Comparison of ENCODE assay signal across 8 cellular contexts in the genomic region with DNA sequence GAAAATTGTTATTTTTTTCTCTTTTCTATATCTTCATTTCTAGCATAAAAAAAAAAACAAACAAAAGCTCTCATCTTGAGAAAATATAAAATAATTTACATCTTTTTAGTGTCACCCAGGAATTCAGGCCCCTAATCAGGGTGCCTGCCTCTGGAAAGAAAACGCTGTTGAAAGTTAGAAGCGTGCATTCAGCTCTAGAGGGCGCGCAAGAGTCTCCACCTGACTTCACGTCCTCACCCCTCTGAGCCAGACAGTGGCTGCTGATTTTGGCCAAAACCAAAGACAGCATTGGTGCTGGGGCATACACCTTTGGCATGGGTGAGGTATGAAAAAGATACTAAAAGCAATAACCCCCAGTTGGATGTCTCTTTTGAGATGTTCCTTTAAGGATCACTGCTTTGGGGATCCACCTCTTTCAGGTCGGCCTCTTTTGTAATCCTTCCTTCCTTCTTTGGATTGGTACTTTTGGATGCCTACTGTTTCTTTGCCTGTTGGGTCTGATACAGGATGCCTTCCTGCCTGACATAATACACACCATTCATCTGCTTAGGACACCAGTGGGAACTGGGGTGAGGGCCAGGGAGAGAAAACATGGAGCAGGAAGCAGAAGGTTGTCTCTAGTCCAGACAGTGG.
DNase-seq lines count a peak whose midpoint lies in the region; ATAC-seq and TF ChIP-seq lines count a peak whose summit lies in the region.

No MANE protein-coding gene starts in this region.

- no peak overlapping the region for H3K4me3 Mint-ChIP-seq in activated CD8-positive, alpha-beta T cell treated with anti-CD3 and anti-CD28 coated beads for 36 hours

- intact Hi-C loops in activated CD8-positive, alpha-beta T cell treated with anti-CD3 and anti-CD28 coated beads for 36 hours (cut with micrococcal nuclease): no loop called here

- ATAC-seq in activated CD8-positive, alpha-beta T cell treated with anti-CD3 and anti-CD28 coated beads for 36 hours: peak; percentile 49

- no peak overlapping the region for H3K27ac Mint-ChIP-seq in activated CD8-positive, alpha-beta T cell treated with anti-CD3 and anti-CD28 coated beads for 36 hours

- peak; percentile 68 for TF ChIP-seq CTCF in activated CD8-positive, alpha-beta T cell treated with anti-CD3 and anti-CD28 coated beads for 36 hours (IDR thresholded peaks at IDR 0.05)

- peaks cover 2% of the 10 kb centered on the region for H3K27me3 Mint-ChIP-seq in activated CD8-positive, alpha-beta T cell treated with anti-CD3 and anti-CD28 coated beads for 36 hours

- POLR2A ChIA-PET in activated CD8-positive, alpha-beta T cell treated with anti-CD3 and anti-CD28 coated beads for 36 hours (lab: Charles Lee): no interaction called here

- no peaks in the 10 kb centered on the region for H3K36me3 Mint-ChIP-seq in activated CD8-positive, alpha-beta T cell treated with anti-CD3 and anti-CD28 coated beads for 36 hours (ENCODE audit: low read depth)

- CTCF ChIA-PET in activated CD8-positive, alpha-beta T cell treated with anti-CD3 and anti-CD28 coated beads for 36 hours (lab: Charles Lee): interaction anchor here (0.6 to 1.8 kb wide), 3 partner anchors 510 to 668 kb away, joined by 3 to 4 read pairs (median 3); no protein-coding TSS in a partner anchor

- no peaks in the 10 kb centered on the region for H3K9me3 Mint-ChIP-seq in activated CD8-positive, alpha-beta T cell treated with anti-CD3 and anti-CD28 coated beads for 36 hours

- DNase-seq in activated T-cell treated with anti-CD3 and anti-CD28 coated beads for 24 hours (ENCODE audit: low read depth) (peak; percentile 2), Kasumi-1 (lab: John Stamatoyannopoulos, UW) (peak; percentile 41 to 50), left kidney (ENCODE audit: low read depth, low spot score) (peak; percentile 69), ureter (ENCODE audit: low spot score) (no peak), COR-L47 (lab: John Stamatoyannopoulos, UW) (no peak), GM19238 (ENCODE audit: insufficient read length, low spot score) (no peak)
- no peak for DNase-seq in activated T-cell treated with anti-CD3 and anti-CD28 coated beads, Interleukin-2, amount 50 U/mL, for 1 hour
- peak; percentile 58 for DNase-seq in activated CD8-positive, alpha-beta T cell treated with anti-CD3 and anti-CD28 coated beads for 36 hours

- H3K4me1 Mint-ChIP-seq in activated CD8-positive, alpha-beta T cell treated with anti-CD3 and anti-CD28 coated beads for 36 hours (ENCODE audit: low read depth): no peaks in the 10 kb centered on the region

Comparison
In these comparisons a context has a peak if more than half of its experiments do, and no peak if none do; other contexts are left out.
1. DNase-seq: peak in activated T-cell treated with anti-CD3 and anti-CD28 coated beads for 24 hours (single experiment), Kasumi-1 (2 of 2), activated CD8-positive, alpha-beta T cell treated with anti-CD3 and anti-CD28 coated beads for 36 hours (single experiment) and left kidney (single experiment); none in activated T-cell treated with anti-CD3 and anti-CD28 coated beads, Interleukin-2, amount 50 U/mL, for 1 hour (single experiment), ureter (single experiment), COR-L47 (single experiment) and GM19238 (single experiment).